Comparison of ENCODE assay signal across 20 cellular contexts in the genomic region with DNA sequence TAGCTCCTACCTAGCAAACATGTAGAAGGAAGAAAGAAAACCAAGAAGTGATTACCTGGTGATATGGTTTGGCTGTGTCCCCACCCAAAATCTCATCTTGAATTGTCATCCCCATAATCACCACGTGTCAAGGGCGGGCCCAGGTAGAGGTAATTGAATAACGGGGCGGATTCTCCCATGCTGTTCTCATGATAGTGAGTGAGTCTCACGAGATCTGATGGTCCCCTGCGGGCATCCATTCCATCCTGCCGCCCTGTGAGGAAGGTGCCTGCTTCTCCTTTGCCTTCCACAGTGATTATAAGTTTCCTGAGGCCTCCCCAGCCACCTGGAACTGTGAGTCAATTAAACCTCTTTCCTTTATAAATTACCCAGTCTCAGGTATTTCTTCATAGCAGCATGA. TPM values are rescaled to one million over a fixed set of nuclear protein-coding genes. Genes with fewer than 3 reads are reported as not detected.
DNase-seq lines count a peak whose midpoint lies in the region; ATAC-seq, FAIRE-seq and TF ChIP-seq lines count a peak whose summit lies in the region.
"Had no signal": no experiment of that assay in that cellular context is flagged by ENCODE, and none has a peak within 500 bp of the region (broad histone marks: within the 10 kb centered on the region; RNA-seq: fewer than 3 reads in every experiment).

No MANE protein-coding gene starts in this region.

- no peak overlapping the region for H3K4ac ChIP-seq in H1 (replicated peaks; ENCODE audit: insufficient read length, low read depth, low read length)

- intact Hi-C loops in CD4-positive, alpha-beta memory T cell (cut with micrococcal nuclease): no loop called here

- TF ChIP-seq RAD21 in H1 (IDR thresholded peaks at IDR 0.05 in 1 of 2, conservative IDR thresholded peaks at IDR 0.05 in 1 of 2; ENCODE audit: low read depth in 2 of 2, low read length in 2 of 2): no peak

- no peaks in the 10 kb centered on the region for H3K27me3 ChIP-seq in GM23338 (ENCODE audit: insufficient read depth)
- H3K27me3 ChIP-seq in H1 (replicated peaks in 1 of 4; ENCODE audit: control insufficient read depth in 3 of 4, extremely low read depth in 1 of 4, insufficient read depth in 3 of 4, low read length in 3 of 4): no peaks in the 10 kb centered on the region; a peak in 1 of 7 replicates
- H3K27me3 ChIP-seq in CD4-positive, alpha-beta memory T cell (ENCODE audit: insufficient read depth, low read length): no peaks in the 10 kb centered on the region

- no peak overlapping the region for H2BK12ac ChIP-seq in H1 (ENCODE audit: low read depth, low read length)

- no peak overlapping the region for H3K14ac ChIP-seq in H1 (ENCODE audit: insufficient read length)

- no peaks in the 10 kb centered on the region for H3K23me2 ChIP-seq in H1 (ENCODE audit: low read depth, low read length)

- no peak overlapping the region for H3K9ac ChIP-seq in H1 (replicated peaks in 1 of 4; ENCODE audit: extremely low read depth in 1 of 4, low read depth in 3 of 4, low read length in 3 of 4)

- H4K91ac ChIP-seq in H1 (replicated peaks; ENCODE audit: insufficient read length, low read length): no peak overlapping the region

- H2AFZ ChIP-seq in GM23338 (0 out of 2 replicates have a peak overlapping the region, but pooled peaks have one; percentile 16), H1 (ENCODE audit: low read length) (no peak overlapping the region; the same call in 1 of the 2 replicates)

- H3K27me3 Mint-ChIP-seq in GM23338 (ENCODE audit: insufficient read depth, low read depth, poor library complexity): peaks cover 3% of the 10 kb centered on the region
- peaks cover 0 to 1% of the 10 kb centered on the region in 2 donors for H3K27me3 Mint-ChIP-seq in CD4-positive, alpha-beta memory T cell

- DNase-seq in GM23338 (ENCODE audit: low spot score) (peak; percentile 57), NCI-H69 (lab: John Stamatoyannopoulos, UW) (peak; percentile 8), H1 (ENCODE audit: low read depth in 1 of 2, low spot score in 2 of 2) (peak in 1 of 2 experiments; percentile 41), RKO (ENCODE audit: low spot score) (no peak)
- DNase-seq in CD4-positive, alpha-beta memory T cell: no peak
- DNase-seq: C1 segment of cervical spinal cord; Caco-2; CD8-positive, alpha-beta T cell; DMS153; EL; GDM1; GOT3; H7; HCEC 1CT had no signal

- no peak overlapping the region for H2BK120ac ChIP-seq in H1 (replicated peaks; ENCODE audit: low read depth, low read length)

- H3F3A ChIP-seq in GM23338 (replicated peaks; ENCODE audit: low read depth): no peaks in the 10 kb centered on the region

- H4K5ac ChIP-seq in H1 (ENCODE audit: insufficient read length, low read depth, low read length): no peak overlapping the region

- H3K56ac ChIP-seq in H1 (replicated peaks; ENCODE audit: insufficient read length, low read depth, low read length): no peak overlapping the region

- H3K9me3 ChIP-seq in H1 (ENCODE audit: insufficient read depth in 2 of 2, low read depth in 1 of 2, low read length in 1 of 2): no peaks in the 10 kb centered on the region
- H3K9me3 ChIP-seq in CD4-positive, alpha-beta memory T cell (ENCODE audit: control insufficient read depth in 1 of 2, low read length in 2 of 2): no peaks in the 10 kb centered on the region
- H3K9me3 ChIP-seq: Caco-2 had no signal

- no peak for TF ChIP-seq POLR2A in H1 (IDR thresholded peaks at IDR 0.05; ENCODE audit: control extremely low read depth in 1 of 2, low read depth in 2 of 2, low read length in 2 of 2)

- ATAC-seq in GM23338 (peak; percentile 62), HG02588 (IDR thresholded peaks at IDR 0.05; ENCODE audit: unreplicated experiment) (no peak)
- ATAC-seq: CD8-positive, alpha-beta T cell; GM12878 had no signal

- no peaks in the 10 kb centered on the region for H3K9me3 Mint-ChIP-seq in GM23338
- H3K9me3 Mint-ChIP-seq in CD4-positive, alpha-beta memory T cell: no peaks in the 10 kb centered on the region
- H3K9me3 Mint-ChIP-seq: CD8-positive, alpha-beta T cell had no signal

- no peak overlapping the region for H3K18ac ChIP-seq in H1 (ENCODE audit: extremely low read depth, low read length)

- H3K36me3 Mint-ChIP-seq in GM23338 (ENCODE audit: low read depth): no peaks in the 10 kb centered on the region
- no peaks in the 10 kb centered on the region for H3K36me3 Mint-ChIP-seq in CD4-positive, alpha-beta memory T cell
- H3K36me3 Mint-ChIP-seq: CD8-positive, alpha-beta T cell had no signal

- no peak overlapping the region for H4K8ac ChIP-seq in H1 (ENCODE audit: extremely low read depth, insufficient read depth, low read length)

- no peak overlapping the region for H3K23ac ChIP-seq in H1 (ENCODE audit: insufficient read length)

- H3K79me2 ChIP-seq in GM23338 (replicated peaks; ENCODE audit: insufficient read depth) (no peaks in the 10 kb centered on the region), H1 (ENCODE audit: control insufficient read depth in 1 of 2, insufficient read depth in 2 of 2, low read length in 2 of 2) (no peaks in the 10 kb centered on the region)

- H3K79me1 ChIP-seq in H1 (ENCODE audit: low read depth, low read length): no peaks in the 10 kb centered on the region

- H2BK5ac ChIP-seq in H1 (ENCODE audit: low read depth, low read length): no peak overlapping the region

- H2AK5ac ChIP-seq in H1 (ENCODE audit: low read depth, low read length): no peak overlapping the region

- WGBS in H1 (ENCODE audit: extremely low coverage in 1 of 2, insufficient coverage in 1 of 2, insufficient read length in 1 of 2, insufficient replicate concordance in 2 of 2, low coverage in 1 of 2, low lambda C conversion rate in 2 of 2, missing lambda C conversion rate in 1 of 2), 2 experiments: 50% methylated on average over 7 of the region's 7 CpGs; no CpG with 5 or more reads in 1 of the 2 experiments

- no peak overlapping the region for H3K27ac Mint-ChIP-seq in GM23338
- H3K27ac Mint-ChIP-seq in CD4-positive, alpha-beta memory T cell: no peak overlapping the region
- H3K27ac Mint-ChIP-seq: CD8-positive, alpha-beta T cell had no signal

- H3K36me3 ChIP-seq in GM23338 (ENCODE audit: insufficient read depth) (no peaks in the 10 kb centered on the region), H1 (ENCODE audit: control insufficient read depth in 2 of 4, insufficient read depth in 4 of 4, low read length in 3 of 4) (no peaks in the 10 kb centered on the region)
- no peaks in the 10 kb centered on the region for H3K36me3 ChIP-seq in CD4-positive, alpha-beta memory T cell (ENCODE audit: insufficient read depth, low read length)

- no peak overlapping the region for H3K4me3 Mint-ChIP-seq in GM23338
- H3K4me3 Mint-ChIP-seq in CD4-positive, alpha-beta memory T cell: no peak overlapping the region
- H3K4me3 Mint-ChIP-seq: CD8-positive, alpha-beta T cell had no signal

- H3K4me1 Mint-ChIP-seq in GM23338: peaks cover 3% of the 10 kb centered on the region; the same call in 2 of the 3 replicates
- H3K4me1 Mint-ChIP-seq in CD4-positive, alpha-beta memory T cell: no peaks in the 10 kb centered on the region

- CTCF ChIA-PET in H1 (lab: Charles Lee; ENCODE audit: partially characterized antibody): interaction anchor here (1.2 kb wide), 1 partner anchor 18 kb away, joined by 3 read pairs; no protein-coding TSS in a partner anchor
- CTCF ChIA-PET in CD4-positive, alpha-beta memory T cell (lab: Charles Lee; ENCODE audit: partially characterized antibody): no interaction called here

- TF ChIP-seq EP300 in H1 (IDR thresholded peaks at IDR 0.05; ENCODE audit: borderline replicate concordance in 1 of 2, low read depth in 2 of 2, low read length in 2 of 2): no peak

- no peak for TF ChIP-seq CTCF in GM23338 (conservative IDR thresholded peaks at IDR 0.05; ENCODE audit: low read depth in 2 of 2)
- TF ChIP-seq CTCF in H1 (IDR thresholded peaks at IDR 0.05; ENCODE audit: control extremely low read depth in 1 of 3, insufficient read depth in 1 of 3, low read depth in 1 of 3, low read length in 3 of 3): no peak

- H3K4me2 ChIP-seq in GM23338 (no peak overlapping the region), H1 (ENCODE audit: insufficient read depth in 1 of 2, low read depth in 2 of 2, low read length in 2 of 2) (no peak overlapping the region)

- no peak for FAIRE-seq in H1 (lab: Jason Lieb, UNC)
- FAIRE-seq: GM12878, GM19239 had no signal

- H3K4me1 ChIP-seq in GM23338 (ENCODE audit: insufficient read depth) (no peaks in the 10 kb centered on the region), H1 (replicated peaks in 1 of 4; ENCODE audit: control insufficient read depth in 3 of 4, insufficient read depth in 4 of 4, low read length in 3 of 4) (no peaks in the 10 kb centered on the region)
- H3K4me1 ChIP-seq in CD4-positive, alpha-beta memory T cell (ENCODE audit: insufficient read depth, low read length): no peaks in the 10 kb centered on the region
- H3K4me1 ChIP-seq: Caco-2 had no signal

- no peaks in the 10 kb centered on the region for H4K20me1 ChIP-seq in GM23338 (replicated peaks; ENCODE audit: insufficient read depth)
- H4K20me1 ChIP-seq in H1 (replicated peaks in 1 of 2; ENCODE audit: control insufficient read depth in 1 of 2, insufficient read depth in 2 of 2, low read length in 2 of 2): no peaks in the 10 kb centered on the region

- no peak overlapping the region for H2BK15ac ChIP-seq in H1 (ENCODE audit: low read length)

- H3K27ac ChIP-seq in GM23338 (ENCODE audit: low read depth) (no peak overlapping the region), H1 (ENCODE audit: low read depth, low read length) (no peak overlapping the region)
- H3K27ac ChIP-seq in CD4-positive, alpha-beta memory T cell (ENCODE audit: low read depth, low read length): no peak overlapping the region

- no peaks in the 10 kb centered on the region for H3K9me2 ChIP-seq in GM23338 (ENCODE audit: insufficient read depth)

- POLR2A ChIA-PET in H1 (lab: Charles Lee; ENCODE audit: partially characterized antibody): no interaction called here
- POLR2A ChIA-PET in CD4-positive, alpha-beta memory T cell (lab: Charles Lee; ENCODE audit: partially characterized antibody): no interaction called here

- no peak overlapping the region for H2BK20ac ChIP-seq in H1 (ENCODE audit: low read length)

- H3K4me3 ChIP-seq in GM23338 (no peak overlapping the region), H1 (ENCODE audit: extremely low read depth in 1 of 4, insufficient read depth in 2 of 4, low read depth in 3 of 4, low read length in 4 of 4) (no peak overlapping the region)
- no peak overlapping the region for H3K4me3 ChIP-seq in CD4-positive, alpha-beta memory T cell (ENCODE audit: low read length in 2 of 2)
- H3K4me3 ChIP-seq: GM12878 had no signal

RNA-seq across cellular contexts. Expression of gene ANKRD34B, which starts 27.4 kb away (rescaled TPM):
- total RNA-seq in GM23338 (2014; rRNA removed; shearing (Covaris generic)): 1.5 and 2.9 TPM in 2 replicates
- polyA plus RNA-seq in GM23338 (2016; fragmentation: Nextera tagmentation; extraction: Ambion mirVana) (1.6 and 1.7 TPM in 2 replicates), H1 (2011; rRNA removed) (0.91 and 1.5 TPM in 2 replicates)
- total RNA-seq in H1 (2021; fragmentation: NEBNext Ultra II Directional; extraction: Animal tissue kit (Norgen Biotek cat#: 25700)): 5.3 and 6.3 TPM in 2 replicates
- 2.4 TPM for polyA plus RNA-seq in H1 (2011; cell fraction: cytosol; rRNA removed)
- 2.6 TPM for polyA plus RNA-seq in H1 (2011; cell fraction: nucleus; rRNA removed)
- 1.6 to 3.2 TPM (median 2.4 TPM) in 4 replicates for polyA plus RNA-seq in H1 (2012, experiment 1 of 2)
- polyA plus RNA-seq in H1 (2012, experiment 2 of 2): 0.34 TPM
- 2.9 TPM for polyA plus RNA-seq in H1 (2013, experiment 1 of 2)
- polyA plus RNA-seq in H1 (2013, experiment 2 of 2): 2.5 TPM
- 2.3 and 3.0 TPM in 2 replicates for polyA minus RNA-seq in H1 (2011; rRNA and poly(A)+ RNA removed)
- 1.6 TPM for polyA minus RNA-seq in H1 (2011; cell fraction: cytosol; rRNA and poly(A)+ RNA removed)
- polyA minus RNA-seq in H1 (2011; cell fraction: nucleus; rRNA and poly(A)+ RNA removed): 4.8 TPM
- total RNA-seq in CD4-positive, alpha-beta memory T cell: not detected
- polyA plus RNA-seq in CD4-positive, alpha-beta memory T cell: not detected
- total RNA-seq: A172; A673; CD8-positive, alpha-beta T cell had no signal
- polyA plus RNA-seq: BJ, GM12878 had no signal

RNA-seq across cellular contexts. Expression of gene MSH3, which starts 57.0 kb away (rescaled TPM):
- total RNA-seq in GM23338 (2014; rRNA removed; shearing (Covaris generic)): 16.6 and 17.1 TPM in 2 replicates
- polyA plus RNA-seq in GM23338 (2016; fragmentation: Nextera tagmentation; extraction: Ambion mirVana): 9.1 and 13.3 TPM in 2 replicates
- total RNA-seq in H1 (2021; fragmentation: NEBNext Ultra II Directional; extraction: Animal tissue kit (Norgen Biotek cat#: 25700)): 20.3 and 22.6 TPM in 2 replicates
- polyA plus RNA-seq in H1 (2011; rRNA removed): 2.5 and 3.6 TPM in 2 replicates
- 5.4 TPM for polyA plus RNA-seq in H1 (2011; cell fraction: cytosol; rRNA removed)
- polyA plus RNA-seq in H1 (2011; cell fraction: nucleus; rRNA removed): 4.2 TPM
- polyA plus RNA-seq in H1 (2012, experiment 1 of 2): 6.6 to 14.0 TPM (median 8.7 TPM) in 4 replicates
- 0.54 TPM for polyA plus RNA-seq in H1 (2012, experiment 2 of 2)
- polyA plus RNA-seq in H1 (2013, experiment 1 of 2): 12.6 TPM
- 12.7 TPM for polyA plus RNA-seq in H1 (2013, experiment 2 of 2)
- 10.6 and 14.9 TPM in 2 replicates for polyA minus RNA-seq in H1 (2011; rRNA and poly(A)+ RNA removed)
- polyA minus RNA-seq in H1 (2011; cell fraction: cytosol; rRNA and poly(A)+ RNA removed): 11.1 TPM
- 34.6 TPM for polyA minus RNA-seq in H1 (2011; cell fraction: nucleus; rRNA and poly(A)+ RNA removed)
- 10 to 100 TPM; 14.3 to 17.1 TPM for total RNA-seq in CD4-positive, alpha-beta memory T cell
- 10 to 100 TPM; 14.3 to 16.4 TPM for polyA plus RNA-seq in CD4-positive, alpha-beta memory T cell

RNA-seq across cellular contexts. Expression of gene DHFR, which starts 57.3 kb away (rescaled TPM):
- 82.8 and 95.6 TPM in 2 replicates for total RNA-seq in GM23338 (2014; rRNA removed; shearing (Covaris generic))
- polyA plus RNA-seq in GM23338 (2016; fragmentation: Nextera tagmentation; extraction: Ambion mirVana): 48.7 and 56.2 TPM in 2 replicates
- total RNA-seq in H1 (2021; fragmentation: NEBNext Ultra II Directional; extraction: Animal tissue kit (Norgen Biotek cat#: 25700)): 86.7 and 88.9 TPM in 2 replicates
- polyA plus RNA-seq in H1 (2011; rRNA removed): 34.5 and 46.4 TPM in 2 replicates
- 55.7 TPM for polyA plus RNA-seq in H1 (2011; cell fraction: cytosol; rRNA removed)
- 93.3 TPM for polyA plus RNA-seq in H1 (2011; cell fraction: nucleus; rRNA removed)
- 52.3 to 74.6 TPM (median 57.2 TPM) in 4 replicates for polyA plus RNA-seq in H1 (2012, experiment 1 of 2)
- 16.6 TPM for polyA plus RNA-seq in H1 (2012, experiment 2 of 2)
- 172 TPM for polyA plus RNA-seq in H1 (2013, experiment 1 of 2)
- 152 TPM for polyA plus RNA-seq in H1 (2013, experiment 2 of 2)
- 51.3 and 69.7 TPM in 2 replicates for polyA minus RNA-seq in H1 (2011; rRNA and poly(A)+ RNA removed)
- 53.4 TPM for polyA minus RNA-seq in H1 (2011; cell fraction: cytosol; rRNA and poly(A)+ RNA removed)
- polyA minus RNA-seq in H1 (2011; cell fraction: nucleus; rRNA and poly(A)+ RNA removed): 111 TPM
- 10 to 100 TPM; 18.5 to 19.2 TPM for total RNA-seq in CD4-positive, alpha-beta memory T cell
- polyA plus RNA-seq in CD4-positive, alpha-beta memory T cell: 1 to 10 TPM; 1.3 to 1.8 TPM

Comparison
In these comparisons a context has a peak if more than half of its experiments do, and no peak if none do; other contexts are left out.
1. DNase-seq: peak in GM23338 (single experiment) and NCI-H69 (single experiment); none in RKO (single experiment) and CD4-positive, alpha-beta memory T cell (0 of 5).